8 cellular contexts compared by ENCODE assay signal in the genomic region with DNA sequence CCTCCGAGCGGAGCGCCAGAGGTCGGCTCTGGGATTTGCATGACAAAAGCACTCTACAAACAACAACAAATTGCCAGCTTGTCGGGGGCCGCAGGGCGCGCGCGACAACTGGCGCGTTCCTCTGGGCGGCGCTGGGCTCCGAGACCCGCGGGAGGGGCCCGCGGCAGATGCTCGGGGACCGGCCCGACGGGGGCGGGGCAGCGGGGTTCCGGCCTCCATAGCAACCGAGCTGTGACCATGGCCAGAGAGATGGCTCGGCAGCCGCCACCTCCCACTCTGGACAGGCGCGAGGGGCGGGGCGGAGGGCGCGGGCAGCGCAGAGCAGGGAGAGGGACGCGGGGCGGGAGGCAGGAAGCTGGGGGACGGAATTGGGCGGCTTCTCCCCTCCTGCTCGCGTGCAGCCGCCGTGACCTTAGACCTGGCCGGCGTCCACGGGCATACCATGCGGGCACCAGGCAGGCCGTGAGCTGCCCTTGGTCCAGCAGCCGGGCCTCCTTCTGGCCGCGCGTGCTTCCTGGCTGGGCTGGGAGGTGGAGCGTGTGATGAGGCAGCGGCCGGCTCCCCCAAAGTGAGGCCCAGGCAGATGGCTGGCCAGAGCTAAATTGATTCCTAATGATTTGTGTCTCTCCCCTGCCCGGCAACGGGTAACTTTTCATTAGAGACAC.
DNase-seq lines count a peak whose midpoint lies in the region; ATAC-seq and TF ChIP-seq lines count a peak whose summit lies in the region.

No MANE protein-coding gene starts in this region.

- in situ Hi-C loops in Caki2 (cut with HindIII; ENCODE audit: low pct_unique_long_range_greater_than_20kb, low sequenced_read_pairs) = no loop called here

- intact Hi-C loops in mucosa of descending colon (cut with DNase I, micrococcal nuclease) (no loop called here), uterus (cut with DNase I; ENCODE audit: low total_unique reads) (no loop called here)

- ATAC-seq in mucosa of descending colon (peak; percentile 57), GM18519 (IDR thresholded peaks at IDR 0.05; ENCODE audit: low FRiP score, unreplicated experiment) (no peak)

- DNase-seq in Caki2 (ENCODE audit: low read depth) (peak; percentile 87), HS-5 (ENCODE audit: low read depth) (peak; percentile 41), SJSA1 (ENCODE audit: low read depth in 1 of 2, low spot score in 2 of 2) (peak; percentile 7 to 55), fibroblast of pulmonary artery (ENCODE audit: low read depth) (peak; percentile 88), mucosa of descending colon (peak; percentile 39 to 66 (median 66)), uterus (peak; percentile 54 to 73)
- no peak for DNase-seq in activated CD8-positive, alpha-beta memory T cell treated with anti-CD3 and anti-CD28 coated beads for 24 hours

- H3K27me3 ChIP-seq in SJSA1 (replicated peaks) (peaks cover 10% of the 10 kb centered on the region), uterus (no peaks in the 10 kb centered on the region)

- H3K4me1 ChIP-seq in SJSA1 (replicated peaks) (peaks cover 4% of the 10 kb centered on the region; the same call in 1 of the 2 replicates), mucosa of descending colon (ENCODE audit: low read depth) (no peaks in the 10 kb centered on the region), uterus (no peaks in the 10 kb centered on the region)

- H3K27ac ChIP-seq in SJSA1 (no peak overlapping the region), uterus (no peak overlapping the region)

- TF ChIP-seq POLR2A in uterus (IDR thresholded peaks at IDR 0.05) = no peak

- 0 out of 2 replicates have a peak overlapping the region, but pooled peaks have one; percentile 15 for H3K4me3 ChIP-seq in SJSA1
- peak overlapping the region; percentile 39 for H3K4me3 ChIP-seq in fibroblast of pulmonary artery (replicated peaks; ENCODE audit: low read depth, low read length)
- H3K4me3 ChIP-seq in mucosa of descending colon = no peak overlapping the region
- peak overlapping the region; percentile 1 to 41 for H3K4me3 ChIP-seq in uterus

- TF ChIP-seq CTCF in fibroblast of pulmonary artery (IDR thresholded peaks at IDR 0.05; ENCODE audit: low read length, missing control alignments) (no peak), mucosa of descending colon (IDR thresholded peaks at IDR 0.05) (no peak), uterus (IDR thresholded peaks at IDR 0.05) (no peak)

- H3K36me3 ChIP-seq in SJSA1 = no peaks in the 10 kb centered on the region
- no peaks in the 10 kb centered on the region for H3K36me3 ChIP-seq in mucosa of descending colon (ENCODE audit: low read depth)
- H3K36me3 ChIP-seq in uterus = no peaks in the 10 kb centered on the region

- H3K9me3 ChIP-seq in SJSA1 (replicated peaks) = no peaks in the 10 kb centered on the region
- peaks cover 9% of the 10 kb centered on the region for H3K9me3 ChIP-seq in mucosa of descending colon
- H3K9me3 ChIP-seq in uterus = no peaks in the 10 kb centered on the region
